Comparison of ENCODE assay signal across 17 cellular contexts in genomic region chr4:89311433-89311832, GRCh38. TPM values are rescaled to one million over a fixed set of nuclear protein-coding genes. Genes with fewer than 3 reads are reported as not detected.
DNase-seq lines count a peak whose midpoint lies in the region; ATAC-seq and TF ChIP-seq lines count a peak whose summit lies in the region.
"Had no signal": no experiment of that assay in that cellular context is flagged by ENCODE, and none has a peak within 500 bp of the region (broad histone marks: within the 10 kb centered on the region; RNA-seq: fewer than 3 reads in every experiment).

No MANE protein-coding gene starts in this region.

- H3K9me3 ChIP-seq in HEK293 (ENCODE audit: control insufficient read depth, insufficient read depth, low read depth, low read length): no peaks in the 10 kb centered on the region
- H3K9me3 ChIP-seq in WERI-Rb-1 (ENCODE audit: severe bottlenecking): no peaks in the 10 kb centered on the region
- H3K9me3 ChIP-seq in transverse colon: no peaks in the 10 kb centered on the region
- H3K9me3 ChIP-seq: A549; BLaER1 treated with 17β-estradiol and CSF1 and Interleukin-3, amounts not matched to agents 10 nM and 100 nM; Caco-2 had no signal

- H3K27me3 ChIP-seq in WERI-Rb-1 (ENCODE audit: insufficient read depth, low read depth, severe bottlenecking) (no peaks in the 10 kb centered on the region), transverse colon (no peaks in the 10 kb centered on the region)

- H3K4me1 ChIP-seq in HEK293 (ENCODE audit: control insufficient read depth, insufficient read depth, low read length) (no peaks in the 10 kb centered on the region), transverse colon (peaks cover 0 to 19% (median 11%) of the 10 kb centered on the region in 4 donors)
- H3K4me1 ChIP-seq: Caco-2 had no signal

- intact Hi-C loops in left colon (cut with DNase I, micrococcal nuclease): no loop called here
- intact Hi-C loops in transverse colon (cut with DNase I; ENCODE audit: low total_unique reads): no loop called here

- no peaks in the 10 kb centered on the region for H3K36me3 ChIP-seq in HEK293 (ENCODE audit: control insufficient read depth in 2 of 2, insufficient read depth in 1 of 2, low read length in 2 of 2)
- H3K36me3 ChIP-seq in WERI-Rb-1: peaks cover 2% of the 10 kb centered on the region; the same call in 1 of the 2 replicates
- no peaks in the 10 kb centered on the region for H3K36me3 ChIP-seq in transverse colon
- H3K36me3 ChIP-seq: BLaER1 treated with 17β-estradiol and CSF1 and Interleukin-3, amounts not matched to agents 10 nM and 100 nM had no signal

- CTCF ChIA-PET in HEK293 (lab: Yijun Ruan, JAX): no interaction called here

- in situ Hi-C loops in transverse colon (cut with MboI; ENCODE audit: low pct_ligation_motif_present in 1 of 4, low pct_unique_long_range_greater_than_20kb in 1 of 4, low sequenced_read_pairs in 3 of 4): no loop called here

- H3K4me3 ChIP-seq in HEK293 (ENCODE audit: low read depth, low read length) (no peak overlapping the region), WERI-Rb-1 (ENCODE audit: low read depth, low read length) (no peak overlapping the region), transverse colon (no peak overlapping the region)
- H3K4me3 ChIP-seq: A549; BLaER1 treated with 17β-estradiol and CSF1 and Interleukin-3, amounts not matched to agents 10 nM and 100 nM had no signal

- 70 to 80% methylated on average over 1 of the region's 1 CpG for WGBS in transverse colon (ENCODE audit: low coverage in 1 of 2), 2 donors

- POLR2A ChIA-PET in HEK293 (lab: Yijun Ruan, JAX): no interaction called here

- H3K27ac ChIP-seq in HEK293 (ENCODE audit: extremely low read depth, low read depth, low read length) (no peak overlapping the region), WERI-Rb-1 (peak overlapping the region; percentile 49), transverse colon (no peak overlapping the region)
- H3K27ac ChIP-seq: 22Rv1; A549; BLaER1 treated with 17β-estradiol and CSF1 and Interleukin-3, amounts not matched to agents 10 nM and 100 nM; C4-2B had no signal

- no peak for TF ChIP-seq POLR2A in transverse colon (IDR thresholded peaks at IDR 0.05)

- no peak for ATAC-seq in left colon
- ATAC-seq: A549; CD8-positive, alpha-beta T cell had no signal

- no peak for TF ChIP-seq EP300 in transverse colon (IDR thresholded peaks at IDR 0.05; ENCODE audit: low read depth)

- DNase-seq in NCI-H82 (lab: John Stamatoyannopoulos, UW) (peak; percentile 24), NCI-H82 treated with DMSO at 0.1 percent for 48 hours (lab: John Stamatoyannopoulos, UW; ENCODE audit: unreplicated experiment) (no peak), WERI-Rb-1 (peak; percentile 52), left colon (no peak), transverse colon (no peak)
- DNase-seq: AML-193; Caco-2; Calu3; CD4-positive, alpha-beta T cell; CD8-positive, alpha-beta T cell; DMS79 treated with DMSO at 0.1 percent for 48 hours; GF-D8 had no signal

- TF ChIP-seq CTCF in HEK293 (tag by site-specific recombination; IDR thresholded peaks at IDR 0.05) (no peak), WERI-Rb-1 (IDR thresholded peaks at IDR 0.05; ENCODE audit: low read depth, low read length) (no peak), transverse colon (IDR thresholded peaks at IDR 0.05) (no peak)

TF ChIP-seq in HEK293, 187 proteins besides CTCF, POLR2A, EP300 and RAD21:
- TF ChIP-seq ZBTB21 (tag by site-specific recombination; IDR thresholded peaks at IDR 0.05): no peak
- TF ChIP-seq ZNF549 (tag by site-specific recombination; IDR thresholded peaks at IDR 0.05): no peak
- peak; percentile 65 for TF ChIP-seq ZFHX2 (tag by site-specific recombination; conservative IDR thresholded peaks at IDR 0.05)
- peak; percentile 39; the same call in 1 of the 2 replicates for TF ChIP-seq EGR2 (tag by site-specific recombination; IDR thresholded peaks at IDR 0.05; ENCODE audit: low read depth)
- TF ChIP-seq, protein P1, sequence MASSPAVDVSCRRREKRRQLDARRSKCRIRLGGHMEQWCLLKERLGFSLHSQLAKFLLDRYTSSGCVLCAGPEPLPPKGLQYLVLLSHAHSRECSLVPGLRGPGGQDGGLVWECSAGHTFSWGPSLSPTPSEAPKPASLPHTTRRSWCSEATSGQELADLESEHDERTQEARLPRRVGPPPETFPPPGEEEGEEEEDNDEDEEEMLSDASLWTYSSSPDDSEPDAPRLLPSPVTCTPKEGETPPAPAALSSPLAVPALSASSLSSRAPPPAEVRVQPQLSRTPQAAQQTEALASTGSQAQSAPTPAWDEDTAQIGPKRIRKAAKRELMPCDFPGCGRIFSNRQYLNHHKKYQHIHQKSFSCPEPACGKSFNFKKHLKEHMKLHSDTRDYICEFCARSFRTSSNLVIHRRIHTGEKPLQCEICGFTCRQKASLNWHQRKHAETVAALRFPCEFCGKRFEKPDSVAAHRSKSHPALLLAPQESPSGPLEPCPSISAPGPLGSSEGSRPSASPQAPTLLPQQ (tag by site-specific recombination; IDR thresholded peaks at IDR 0.05): no peak
- TF ChIP-seq, protein P2, sequence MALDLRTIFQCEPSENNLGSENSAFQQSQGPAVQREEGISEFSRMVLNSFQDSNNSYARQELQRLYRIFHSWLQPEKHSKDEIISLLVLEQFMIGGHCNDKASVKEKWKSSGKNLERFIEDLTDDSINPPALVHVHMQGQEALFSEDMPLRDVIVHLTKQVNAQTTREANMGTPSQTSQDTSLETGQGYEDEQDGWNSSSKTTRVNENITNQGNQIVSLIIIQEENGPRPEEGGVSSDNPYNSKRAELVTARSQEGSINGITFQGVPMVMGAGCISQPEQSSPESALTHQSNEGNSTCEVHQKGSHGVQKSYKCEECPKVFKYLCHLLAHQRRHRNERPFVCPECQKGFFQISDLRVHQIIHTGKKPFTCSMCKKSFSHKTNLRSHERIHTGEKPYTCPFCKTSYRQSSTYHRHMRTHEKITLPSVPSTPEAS (tag by site-specific recombination; IDR thresholded peaks at IDR 0.05): 0 out of 2 replicates have a peak, but pooled peaks have one; percentile 27
- TF ChIP-seq ZNF146 (tag by site-specific recombination; IDR thresholded peaks at IDR 0.05): no peak
- TF ChIP-seq ZBTB6 (tag by site-specific recombination; IDR thresholded peaks at IDR 0.05): no peak
- TF ChIP-seq ZNF140 (tag by site-specific recombination; IDR thresholded peaks at IDR 0.05): no peak
- no peak for TF ChIP-seq ZNF629 (tag by site-specific recombination; IDR thresholded peaks at IDR 0.05)
- TF ChIP-seq ZNF521 (tag by site-specific recombination; IDR thresholded peaks at IDR 0.05): no peak
TF ChIP-seq in HEK293: peak in this region for 3.

RNA-seq across cellular contexts. Expression of gene GPRIN3, which starts 3.8 kb away (rescaled TPM):
- total RNA-seq in left colon: 10 to 100 TPM; 16.6 to 21.1 TPM
- total RNA-seq in transverse colon: 10 to 100 TPM; 10.1 to 21.4 (median 12.8) TPM

Comparison
In these comparisons a context has a peak if more than half of its experiments do, and no peak if none do; other contexts are left out.
1. DNase-seq: peak in NCI-H82 (single experiment) and WERI-Rb-1 (single experiment); none in NCI-H82 treated with DMSO at 0.1 percent for 48 hours (single experiment), left colon (0 of 2) and transverse colon (single experiment).